Comparison of ENCODE assay signal across 9 cellular contexts in genomic region chr2:165469417-165469816, GRCh38. TPM values are rescaled to one million over a fixed set of nuclear protein-coding genes. Genes with fewer than 3 reads are reported as not detected.
A peak's percentile ranks its signal among the peaks of the same experiment; 100 is the strongest.
DNase-seq lines count a peak whose midpoint lies in the region; ATAC-seq and TF ChIP-seq lines count a peak whose summit lies in the region.
"Had no signal": no experiment of that assay in that cellular context is flagged by ENCODE, and none has a peak within 500 bp of the region (broad histone marks: within the 10 kb centered on the region; RNA-seq: fewer than 3 reads in every experiment).

Gene CSRNP3, plus strand, starts transcription at chr2:165469698. Its CDS starts 125,368 bp downstream, at chr2:165595066.

- H3K4me1 ChIP-seq in A673 (ENCODE audit: insufficient read depth, low read length, poor library complexity, severe bottlenecking) (peaks cover 42% of the 10 kb centered on the region), adrenal gland (replicated peaks in 1 of 2) (peaks cover 0 to 12% of the 10 kb centered on the region in 2 donors)

- peak; percentile 96 for DNase-seq in A673 (ENCODE audit: low spot score)
- DNase-seq in NCI-H1092 (lab: John Stamatoyannopoulos, UW) = peak; percentile 84
- DNase-seq in adrenal gland = peak; percentile 75 to 90 (median 84)
- peak; percentile 53 for DNase-seq in Right ventricle myocardium superior
- no peak for DNase-seq in osteocyte (ENCODE audit: extremely low spot score, unreplicated experiment)
- no peak for DNase-seq in activated gamma-delta T cell (lab: John Stamatoyannopoulos, UW)

- H3K36me3 Mint-ChIP-seq in osteocyte (ENCODE audit: unreplicated experiment) = no peaks in the 10 kb centered on the region

- ATAC-seq in Right ventricle myocardium superior (ENCODE audit: poor library complexity) = peak; percentile 100
- no peak for ATAC-seq in GM18909 (IDR thresholded peaks at IDR 0.05; ENCODE audit: poor library complexity, unreplicated experiment)
- no peak for ATAC-seq in GM19351 (IDR thresholded peaks at IDR 0.05; ENCODE audit: unreplicated experiment)

- H3K27ac ChIP-seq in A673 (ENCODE audit: low read depth, low read length, poor library complexity, severe bottlenecking) = peak within 1 kb of the TSS; percentile 51
- H3K27ac ChIP-seq in adrenal gland = peak within 1 kb of the TSS in 1 of 5 donors; percentile 30
- H3K27ac ChIP-seq: C4-2B had no signal

- TF ChIP-seq POLR2A in adrenal gland (IDR thresholded peaks at IDR 0.05) = peak in 1 of 2 donors; percentile 68

- H3K36me3 ChIP-seq in A673 (ENCODE audit: insufficient read depth, low read length, poor library complexity, severe bottlenecking) (no peaks in the 10 kb centered on the region), adrenal gland (replicated peaks in 1 of 2) (no peaks in the 10 kb centered on the region)

- no peaks in the 10 kb centered on the region for H3K9me3 Mint-ChIP-seq in osteocyte (ENCODE audit: unreplicated experiment)

- no peak within 1 kb of the TSS for H3K27ac Mint-ChIP-seq in osteocyte (ENCODE audit: unreplicated experiment)

- H3K4me3 ChIP-seq in A673 (ENCODE audit: low read depth, low read length, poor library complexity, severe bottlenecking) = peak within 1 kb of the TSS; percentile 59
- peak within 1 kb of the TSS in 3 of 4 donors; percentile 28 to 52 (median 47) for H3K4me3 ChIP-seq in adrenal gland

- CTCF ChIA-PET in A673 (lab: Charles Lee) = interaction anchor here (0.8 kb wide), 1 partner anchor 67 kb away, joined by 3 read pairs; no protein-coding TSS in a partner anchor

- H3K27me3 ChIP-seq in A673 (replicated peaks; ENCODE audit: insufficient read depth, low read depth, low read length, poor library complexity) = no peaks in the 10 kb centered on the region
- no peaks in the 10 kb centered on the region for H3K27me3 ChIP-seq in adrenal gland

- H3K4me3 Mint-ChIP-seq in osteocyte (ENCODE audit: unreplicated experiment) = peak within 1 kb of the TSS; percentile 80

- TF ChIP-seq CTCF in A673 (conservative IDR thresholded peaks at IDR 0.05; ENCODE audit: low read depth, low read length) = no peak; the same call in 1 of the 2 replicates
- TF ChIP-seq CTCF in adrenal gland (IDR thresholded peaks at IDR 0.05) = no peak
- TF ChIP-seq CTCF in osteocyte (IDR thresholded peaks at IDR 0.05) = peak; percentile 36

- H3K4me1 Mint-ChIP-seq in osteocyte (ENCODE audit: unreplicated experiment) = peaks cover 12% of the 10 kb centered on the region

- POLR2A ChIA-PET in A673 (lab: Charles Lee; ENCODE audit: low non-redundant PET) = interaction anchor here (0.6 to 0.7 kb wide), 3 partner anchors 135 to 200 kb away, joined by 3 to 11 read pairs (median 3); no protein-coding TSS in a partner anchor

- no peaks in the 10 kb centered on the region for H3K9me3 ChIP-seq in A673 (ENCODE audit: low read depth, low read length, poor library complexity, severe bottlenecking)
- no peaks in the 10 kb centered on the region for H3K9me3 ChIP-seq in adrenal gland (replicated peaks in 1 of 3)

- no TSS peak for BruUV-seq in A673 (replicated peaks; lab: Mats Ljungman, UMichigan)

- whole genome bisulfite sequencing in adrenal gland, 4 donors = 7 to 11% (median 10%) methylated on average over 8 of the region's 8 CpGs

- H3K27me3 Mint-ChIP-seq in osteocyte (ENCODE audit: unreplicated experiment) = peaks cover 3% of the 10 kb centered on the region

- intact Hi-C loops in A673 (cut with micrococcal nuclease; ENCODE audit: unreplicated experiment) = loop anchor here (2.0 kb wide), 1 partner anchor 103 kb away; no protein-coding TSS in a partner anchor
- intact Hi-C loops in adrenal gland (cut with DNase I) = no loop called here
- intact Hi-C loops in Right ventricle myocardium superior (cut with DNase I) = no loop called here

RNA-seq across cellular contexts. Expression of gene CSRNP3, which starts in this region (rescaled TPM):
- total RNA-seq in A673 (2021) (39.5 and 47.7 TPM in 2 replicates), adrenal gland (10 to 100 TPM in 2 of 8 donors, 1 to 10 TPM in 6; 3.8 to 11.5 (median 5.8) TPM), Right ventricle myocardium superior (4.1 TPM), osteocyte (1.5 and 1.9 TPM in 2 replicates)
- polyA plus RNA-seq in adrenal gland = 1 to 10 TPM; 1.3 to 4.6 (median 1.7) TPM

Comparison
In these comparisons a context has a peak if more than half of its experiments do, and no peak if none do; other contexts are left out.
1. DNase-seq: peak in A673 (single experiment), NCI-H1092 (single experiment), adrenal gland (7 of 7) and Right ventricle myocardium superior (single experiment); none in osteocyte (single experiment) and activated gamma-delta T cell (single experiment).